ENCODE assay signal across 8 cellular contexts in the genomic region with DNA sequence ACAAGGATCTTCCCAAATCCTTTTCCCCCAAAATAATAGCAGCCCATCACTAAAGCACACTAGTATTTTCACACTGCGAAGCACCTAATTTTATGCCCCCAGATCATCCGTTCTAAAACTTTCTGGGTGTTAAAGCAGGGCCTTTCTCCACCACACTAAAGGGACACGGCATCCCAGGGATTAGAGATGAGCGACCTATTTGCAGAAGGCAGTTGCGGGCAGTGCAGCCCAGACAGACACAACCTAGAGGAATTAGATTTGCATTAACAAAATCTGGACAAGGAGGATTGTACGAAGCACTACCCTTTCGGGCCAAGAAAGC. TPM values are rescaled to one million over a fixed set of nuclear protein-coding genes. Genes with fewer than 3 reads are reported as not detected.
DNase-seq lines count a peak whose midpoint lies in the region; ATAC-seq and TF ChIP-seq lines count a peak whose summit lies in the region.

No MANE protein-coding gene starts in this region.

- H3K4me3 Mint-ChIP-seq in dendritic cell treated with granulocyte-macrophage colony-stimulating factor and Interleukin-4, amounts not matched to agents 40 ng/mL and 50 ng/mL, for 4 days = peak overlapping the region; percentile 83
- peak overlapping the region; percentile 92 to 99 (median 97) for H3K4me3 Mint-ChIP-seq in naive thymus-derived CD8-positive, alpha-beta T cell

- intact Hi-C loops in dendritic cell treated with granulocyte-macrophage colony-stimulating factor and Interleukin-4, amounts not matched to agents 40 ng/mL and 50 ng/mL, for 4 days (cut with micrococcal nuclease) = loop anchor here (5.0 kb wide), 1 partner anchor 100 kb away; a partner anchor contains a TSS

- peaks cover 6% of the 10 kb centered on the region for H3K4me1 Mint-ChIP-seq in dendritic cell treated with granulocyte-macrophage colony-stimulating factor and Interleukin-4, amounts not matched to agents 40 ng/mL and 50 ng/mL, for 4 days (ENCODE audit: low read depth)
- H3K4me1 Mint-ChIP-seq in naive thymus-derived CD8-positive, alpha-beta T cell = peaks cover 4 to 24% (median 8%) of the 10 kb centered on the region in 4 donors

- POLR2A ChIA-PET in naive thymus-derived CD8-positive, alpha-beta T cell (lab: Charles Lee) = interaction anchor here (0.7 to 3.3 kb wide), 20 partner anchors 10 to 1119 kb away, joined by 3 to 69 read pairs (median 6); a partner anchor contains a TSS

- ATAC-seq in naive thymus-derived CD8-positive, alpha-beta T cell = no peak

- peak overlapping the region; percentile 91 for H3K27ac Mint-ChIP-seq in dendritic cell treated with granulocyte-macrophage colony-stimulating factor and Interleukin-4, amounts not matched to agents 40 ng/mL and 50 ng/mL, for 4 days
- peak overlapping the region; percentile 95 to 99 (median 98) for H3K27ac Mint-ChIP-seq in naive thymus-derived CD8-positive, alpha-beta T cell

- H3K9me3 Mint-ChIP-seq in dendritic cell treated with granulocyte-macrophage colony-stimulating factor and Interleukin-4, amounts not matched to agents 40 ng/mL and 50 ng/mL, for 4 days = no peaks in the 10 kb centered on the region
- H3K9me3 Mint-ChIP-seq in naive thymus-derived CD8-positive, alpha-beta T cell = no peaks in the 10 kb centered on the region

- peaks cover 23% of the 10 kb centered on the region for H3K36me3 Mint-ChIP-seq in dendritic cell treated with granulocyte-macrophage colony-stimulating factor and Interleukin-4, amounts not matched to agents 40 ng/mL and 50 ng/mL, for 4 days (ENCODE audit: low read depth)
- peaks cover 0 to 22% (median 4%) of the 10 kb centered on the region in 3 donors for H3K36me3 Mint-ChIP-seq in naive thymus-derived CD8-positive, alpha-beta T cell

- peak overlapping the region; percentile 77 for H3K4me3 ChIP-seq in AG09309 (ENCODE audit: control insufficient read depth, low read depth, low read length)
- peak overlapping the region; percentile 72 for H3K4me3 ChIP-seq in LNCaP clone FGC (ENCODE audit: low read depth, low read length)

- H3K27me3 Mint-ChIP-seq in dendritic cell treated with granulocyte-macrophage colony-stimulating factor and Interleukin-4, amounts not matched to agents 40 ng/mL and 50 ng/mL, for 4 days = no peaks in the 10 kb centered on the region
- H3K27me3 Mint-ChIP-seq in naive thymus-derived CD8-positive, alpha-beta T cell = no peaks in the 10 kb centered on the region

- TF ChIP-seq CTCF in AG09309 (IDR thresholded peaks at IDR 0.05; ENCODE audit: control insufficient read depth, insufficient read depth, low read depth, low read length, missing control alignments) (no peak), LNCaP clone FGC (IDR thresholded peaks at IDR 0.05; ENCODE audit: control insufficient read depth, extremely low read depth, insufficient read depth) (no peak)

- no peak for DNase-seq in AG09309 (ENCODE audit: low read depth)
- no peak for DNase-seq in LNCaP clone FGC (ENCODE audit: low read depth)
- DNase-seq in naive thymus-derived CD8-positive, alpha-beta T cell = no peak
- DNase-seq in GM19238 (ENCODE audit: insufficient read length, low spot score) = no peak
- DNase-seq in DMS53 treated with DMSO at 0.1 percent for 48 hours (lab: John Stamatoyannopoulos, UW; ENCODE audit: unreplicated experiment) = no peak
- no peak for DNase-seq in HT-29 (ENCODE audit: low spot score)
- no peak for DNase-seq in kidney glomerular epithelial cell (lab: John Stamatoyannopoulos, UW)

RNA-seq across cellular contexts. Expression of a gene that starts 0.4 kb away (rescaled TPM):
- total RNA-seq in naive thymus-derived CD8-positive, alpha-beta T cell = 10 to 100 TPM; 20.0 to 20.4 TPM
- 10 to 100 TPM; 17.0 to 22.5 (median 18.3) TPM for polyA plus RNA-seq in naive thymus-derived CD8-positive, alpha-beta T cell
- total RNA-seq in HT-29 (2014; rRNA removed; shearing (Covaris generic)) = 1.9 and 2.3 TPM in 2 replicates

RNA-seq across cellular contexts. Expression of a gene that starts 21.9 kb away (rescaled TPM):
- total RNA-seq in naive thymus-derived CD8-positive, alpha-beta T cell = 100 to 1,000 TPM; 191 to 206 TPM
- 10 to 100 TPM; 71.3 to 80.4 (median 78.5) TPM for polyA plus RNA-seq in naive thymus-derived CD8-positive, alpha-beta T cell
- 29.6 and 32.9 TPM in 2 replicates for total RNA-seq in HT-29 (2014; rRNA removed; shearing (Covaris generic))

RNA-seq across cellular contexts. Expression of a gene that starts 22.1 kb away (rescaled TPM):
- 10 to 100 TPM; 28.9 to 30.3 TPM for total RNA-seq in naive thymus-derived CD8-positive, alpha-beta T cell
- polyA plus RNA-seq in naive thymus-derived CD8-positive, alpha-beta T cell = 10 to 100 TPM; 14.9 to 15.8 (median 15.6) TPM
- total RNA-seq in HT-29 (2014; rRNA removed; shearing (Covaris generic)) = 6.9 and 10.4 TPM in 2 replicates
